In the genomic region with DNA sequence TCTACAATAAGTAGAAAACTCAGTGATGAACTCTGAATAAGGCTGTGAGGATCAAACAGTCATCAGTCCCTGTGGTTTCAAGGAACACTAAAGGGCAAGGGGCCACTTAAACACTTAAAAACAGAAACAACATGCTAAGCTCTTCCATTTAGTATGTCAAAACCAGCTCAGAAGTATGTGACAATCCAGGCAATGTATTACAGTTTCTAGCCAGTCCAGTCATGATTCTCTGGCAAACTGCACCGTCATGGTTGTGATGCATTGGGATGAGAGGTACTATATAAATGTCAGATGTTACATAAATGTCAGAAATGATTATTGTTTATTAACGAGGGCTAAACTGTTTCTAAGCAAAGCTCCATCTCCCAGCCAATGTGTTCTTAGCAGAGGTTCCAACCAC, we compare ENCODE assay signal across 1 cellular context.
TF ChIP-seq lines count a peak whose summit lies in the region.

No MANE protein-coding gene starts in this region.

TF ChIP-seq in WTC11, 78 proteins besides CTCF, POLR2A, EP300 and RAD21 (continued from another document):
- TF ChIP-seq, protein P1, sequence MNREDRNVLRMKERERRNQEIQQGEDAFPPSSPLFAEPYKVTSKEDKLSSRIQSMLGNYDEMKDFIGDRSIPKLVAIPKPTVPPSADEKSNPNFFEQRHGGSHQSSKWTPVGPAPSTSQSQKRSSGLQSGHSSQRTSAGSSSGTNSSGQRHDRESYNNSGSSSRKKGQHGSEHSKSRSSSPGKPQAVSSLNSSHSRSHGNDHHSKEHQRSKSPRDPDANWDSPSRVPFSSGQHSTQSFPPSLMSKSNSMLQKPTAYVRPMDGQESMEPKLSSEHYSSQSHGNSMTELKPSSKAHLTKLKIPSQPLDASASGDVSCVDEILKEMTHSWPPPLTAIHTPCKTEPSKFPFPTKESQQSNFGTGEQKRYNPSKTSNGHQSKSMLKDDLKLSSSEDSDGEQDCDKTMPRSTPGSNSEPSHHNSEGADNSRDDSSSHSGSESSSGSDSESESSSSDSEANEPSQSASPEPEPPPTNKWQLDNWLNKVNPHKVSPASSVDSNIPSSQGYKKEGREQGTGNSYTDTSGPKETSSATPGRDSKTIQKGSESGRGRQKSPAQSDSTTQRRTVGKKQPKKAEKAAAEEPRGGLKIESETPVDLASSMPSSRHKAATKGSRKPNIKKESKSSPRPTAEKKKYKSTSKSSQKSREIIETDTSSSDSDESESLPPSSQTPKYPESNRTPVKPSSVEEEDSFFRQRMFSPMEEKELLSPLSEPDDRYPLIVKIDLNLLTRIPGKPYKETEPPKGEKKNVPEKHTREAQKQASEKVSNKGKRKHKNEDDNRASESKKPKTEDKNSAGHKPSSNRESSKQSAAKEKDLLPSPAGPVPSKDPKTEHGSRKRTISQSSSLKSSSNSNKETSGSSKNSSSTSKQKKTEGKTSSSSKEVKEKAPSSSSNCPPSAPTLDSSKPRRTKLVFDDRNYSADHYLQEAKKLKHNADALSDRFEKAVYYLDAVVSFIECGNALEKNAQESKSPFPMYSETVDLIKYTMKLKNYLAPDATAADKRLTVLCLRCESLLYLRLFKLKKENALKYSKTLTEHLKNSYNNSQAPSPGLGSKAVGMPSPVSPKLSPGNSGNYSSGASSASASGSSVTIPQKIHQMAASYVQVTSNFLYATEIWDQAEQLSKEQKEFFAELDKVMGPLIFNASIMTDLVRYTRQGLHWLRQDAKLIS (CRISPR knock-in tag; IDR thresholded peaks at IDR 0.05; ENCODE audit: borderline replicate concordance) = no peak
